8 cellular contexts compared by ENCODE assay signal in genomic region chr1:9294440-9294773, GRCh38. TPM values are rescaled to one million over a fixed set of nuclear protein-coding genes. Genes with fewer than 3 reads are reported as not detected.
DNase-seq lines count a peak whose midpoint lies in the region; ATAC-seq and TF ChIP-seq lines count a peak whose summit lies in the region.

No MANE protein-coding gene starts in this region.

- no peaks in the 10 kb centered on the region for H3F3A ChIP-seq in MM.1S (ENCODE audit: insufficient read depth, low read length)

- no peaks in the 10 kb centered on the region for H4K20me1 ChIP-seq in MM.1S (ENCODE audit: insufficient read depth, low read length)

- BruUV-seq in Caco-2 (replicated peaks; lab: Mats Ljungman, UMichigan), result no TSS peak

- ATAC-seq in GM21529 (IDR thresholded peaks at IDR 0.05; ENCODE audit: unreplicated experiment), result no peak

- no peak overlapping the region for H3K27ac ChIP-seq in MM.1S (ENCODE audit: low read length)
- peak overlapping the region; percentile 84 for H3K27ac ChIP-seq in rectal smooth muscle tissue (ENCODE audit: low read depth, low read length)

- peaks cover 7% of the 10 kb centered on the region for H3K4me1 Mint-ChIP-seq in Caco-2 (ENCODE audit: low read depth, unreplicated experiment)
- peaks cover 14% of the 10 kb centered on the region for H3K4me1 Mint-ChIP-seq in nephron progenitor cell

- no peaks in the 10 kb centered on the region for H3K9me2 ChIP-seq in MM.1S (replicated peaks; ENCODE audit: insufficient read depth, low read length)

- H3K36me3 Mint-ChIP-seq in Caco-2 (ENCODE audit: insufficient read depth, unreplicated experiment) (peaks cover 7% of the 10 kb centered on the region), nephron progenitor cell (ENCODE audit: low read depth) (peaks cover 3% of the 10 kb centered on the region)

- H3K4me2 ChIP-seq in MM.1S (ENCODE audit: low read depth, low read length), result peak overlapping the region; percentile 62; the same call in 1 of the 2 replicates

- peaks cover 19% of the 10 kb centered on the region for H3K79me2 ChIP-seq in MM.1S (ENCODE audit: low read length)

- intact Hi-C loops in Caco-2 (cut with micrococcal nuclease; ENCODE audit: unreplicated experiment), result loop anchor here (5.0 kb wide), 1 partner anchor 143 kb away; no protein-coding TSS in a partner anchor

- H3K9ac ChIP-seq in MM.1S (ENCODE audit: low read length) (no peak overlapping the region), endocrine pancreas (ENCODE audit: control insufficient read depth, insufficient read depth, low read length) (no peak overlapping the region), rectal smooth muscle tissue (ENCODE audit: low read length) (peak overlapping the region; percentile 74)

- H3K27me3 Mint-ChIP-seq in Caco-2 (ENCODE audit: insufficient read depth, unreplicated experiment), result no peaks in the 10 kb centered on the region
- peaks cover 2% of the 10 kb centered on the region for H3K27me3 Mint-ChIP-seq in nephron progenitor cell (ENCODE audit: low read depth, poor library complexity)

- H3K9me3 Mint-ChIP-seq in Caco-2 (ENCODE audit: unreplicated experiment) (no peaks in the 10 kb centered on the region), nephron progenitor cell (no peaks in the 10 kb centered on the region)

- H3K27me3 ChIP-seq in Caco-2 (replicated peaks; ENCODE audit: control insufficient read depth, insufficient read depth, low read length) (no peaks in the 10 kb centered on the region), MM.1S (replicated peaks; ENCODE audit: insufficient read depth, low read length) (0 out of 2 replicates have a peak, but pooled peaks cover 3% of the 10 kb centered on the region), endocrine pancreas (ENCODE audit: control insufficient read depth, insufficient read depth, low read length) (no peaks in the 10 kb centered on the region), rectal smooth muscle tissue (ENCODE audit: control insufficient read depth, insufficient read depth, low read length) (no peaks in the 10 kb centered on the region)

- H2AFZ ChIP-seq in MM.1S (ENCODE audit: low read length), result no peak overlapping the region

- no peak overlapping the region for H3K27ac Mint-ChIP-seq in Caco-2 (ENCODE audit: unreplicated experiment)
- H3K27ac Mint-ChIP-seq in nephron progenitor cell, result no peak overlapping the region

- POLR2A ChIA-PET in Caco-2 (lab: Charles Lee), result no interaction called here

- TF ChIP-seq CTCF in Caco-2 (IDR thresholded peaks at IDR 0.05; ENCODE audit: insufficient read depth in 1 of 2, low read depth in 1 of 2, low read length in 1 of 2, severe bottlenecking in 1 of 2, unreplicated experiment in 1 of 2) (no peak), MM.1S (IDR thresholded peaks at IDR 0.05; ENCODE audit: low read length) (no peak), nephron progenitor cell (IDR thresholded peaks at IDR 0.05) (no peak)

- H3K4me3 ChIP-seq in Caco-2 (ENCODE audit: low read depth, low read length) (peak overlapping the region; percentile 63), MM.1S (ENCODE audit: low read length) (peak overlapping the region; percentile 78; the same call in 1 of the 2 replicates), endocrine pancreas (ENCODE audit: control insufficient read depth, insufficient read depth, low read length) (peak overlapping the region; percentile 85), rectal smooth muscle tissue (ENCODE audit: low read length) (peak overlapping the region; percentile 91)

- H3K36me3 ChIP-seq in Caco-2 (ENCODE audit: control insufficient read depth, insufficient read depth, low read length) (no peaks in the 10 kb centered on the region; the same call in 1 of the 2 replicates), MM.1S (replicated peaks; ENCODE audit: insufficient read depth, low read length) (no peaks in the 10 kb centered on the region), endocrine pancreas (ENCODE audit: control insufficient read depth, insufficient read depth, low read length) (no peaks in the 10 kb centered on the region), rectal smooth muscle tissue (ENCODE audit: control insufficient read depth, insufficient read depth, low read length) (no peaks in the 10 kb centered on the region)

- DNase-seq in Caco-2 (no peak), MM.1S (no peak), COR-L47 (lab: John Stamatoyannopoulos, UW) (no peak), nephron progenitor cell (no peak), NCI-H82 (lab: John Stamatoyannopoulos, UW) (no peak)

- CTCF ChIA-PET in Caco-2 (lab: Charles Lee), result interaction anchor here (0.7 kb wide), 1 partner anchor 105 kb away, joined by 4 read pairs; no protein-coding TSS in a partner anchor

- H3K9me3 ChIP-seq in Caco-2, result no peaks in the 10 kb centered on the region; the same call in 1 of the 2 replicates
- no peaks in the 10 kb centered on the region for H3K9me3 ChIP-seq in MM.1S (replicated peaks; ENCODE audit: insufficient read depth, low read length)
- H3K9me3 ChIP-seq in endocrine pancreas (ENCODE audit: control insufficient read depth, low read length), result no peaks in the 10 kb centered on the region

- H3K4me1 ChIP-seq in Caco-2 (peaks cover 51% of the 10 kb centered on the region), MM.1S (ENCODE audit: low read length) (peaks cover 16% of the 10 kb centered on the region), endocrine pancreas (ENCODE audit: control insufficient read depth, insufficient read depth, low read length) (peaks cover 2% of the 10 kb centered on the region), rectal smooth muscle tissue (ENCODE audit: control insufficient read depth, insufficient read depth, low read length) (peaks cover 19% of the 10 kb centered on the region)

- H3K4me3 Mint-ChIP-seq in Caco-2 (ENCODE audit: unreplicated experiment) (no peak overlapping the region), nephron progenitor cell (no peak overlapping the region)

RNA-seq across cellular contexts. Expression of gene SPSB1, which starts 1.7 kb away (rescaled TPM):
- total RNA-seq in Caco-2 (2022), result 12.8 and 18.2 TPM in 2 replicates

RNA-seq across cellular contexts. Expression of gene H6PD, which starts 59.8 kb away (rescaled TPM):
- total RNA-seq in Caco-2 (2022), result 10.1 and 13.0 TPM in 2 replicates
